Comparison of ENCODE assay signal across 20 cellular contexts in genomic region chr12:28909291-28909690, GRCh38.
A peak's percentile ranks its signal among the peaks of the same experiment; 100 is the strongest.
DNase-seq lines count a peak whose midpoint lies in the region; ATAC-seq and TF ChIP-seq lines count a peak whose summit lies in the region.
"Had no signal": no experiment of that assay in that cellular context is flagged by ENCODE, and none has a peak within 500 bp of the region (broad histone marks: within the 10 kb centered on the region; RNA-seq: fewer than 3 reads in every experiment).

No MANE protein-coding gene starts in this region.

- no peak overlapping the region for H3K4me3 ChIP-seq in mammary epithelial cell (replicated peaks in 1 of 3; ENCODE audit: insufficient read depth in 1 of 3, low read depth in 2 of 3, low read length in 3 of 3)
- no peak overlapping the region for H3K4me3 ChIP-seq in breast epithelium
- H3K4me3 ChIP-seq in fibroblast of the aortic adventitia (ENCODE audit: low read depth, low read length), result no peak overlapping the region
- H3K4me3 ChIP-seq in heart left ventricle, result no peak overlapping the region
- H3K4me3 ChIP-seq in aorta (ENCODE audit: low read length in 2 of 2), result no peak overlapping the region
- H3K4me3 ChIP-seq: BLaER1 treated with 17β-estradiol and CSF1 and Interleukin-3, amounts not matched to agents 10 nM and 100 nM; GM12878; K562; SK-N-MC had no signal

- H3K9me3 ChIP-seq in mammary epithelial cell (replicated peaks; ENCODE audit: insufficient read depth, low read length) (peaks cover 23% of the 10 kb centered on the region), breast epithelium (peaks cover 10 to 19% of the 10 kb centered on the region in 2 donors), heart left ventricle (peaks cover 0 to 47% (median 23%) of the 10 kb centered on the region in 12 donors), aorta (ENCODE audit: control insufficient read depth, low read length) (peaks cover 6% of the 10 kb centered on the region)

- DNase-seq in mammary epithelial cell, result peak; percentile 22
- no peak for DNase-seq in breast epithelium (ENCODE audit: low spot score in 2 of 2)
- peak; percentile 39 for DNase-seq in dedifferentiated amniotic fluid mesenchymal stem cell (ENCODE audit: extremely low spot score)
- peak; percentile 45 for DNase-seq in fibroblast of the aortic adventitia (ENCODE audit: low read depth)
- no peak for DNase-seq in heart left ventricle
- DNase-seq in NOMO-1 treated with DMSO at 0.1 percent for 48 hours (lab: John Stamatoyannopoulos, UW; ENCODE audit: unreplicated experiment), result no peak
- DNase-seq in aorta, result no peak
- DNase-seq in NCI-H510A (lab: John Stamatoyannopoulos, UW), result no peak
- DNase-seq: NCI-H1436; NCI-H2029 treated with DMSO at 0.1 percent for 48 hours; NCI-H526 treated with DMSO at 0.1 percent for 48 hours; NK-92 treated with Interleukin-12 subunit alpha and Interleukin-12 subunit beta, amount 100 ng/mL, for 24 hours had no signal

- H3K9ac ChIP-seq in mammary epithelial cell (ENCODE audit: insufficient read depth, low read length), result no peak overlapping the region
- H3K9ac ChIP-seq: BLaER1 treated with 17β-estradiol and CSF1 and Interleukin-3, amounts not matched to agents 10 nM and 100 nM had no signal

- dilution Hi-C loops in mammary epithelial cell (cut with HindIII; ENCODE audit: low sequenced_read_pairs), result no loop called here

- WGBS in mammary epithelial cell (ENCODE audit: low coverage, missing lambda C conversion rate), result 74% methylated on average over 1 of the region's 1 CpG
- WGBS in heart left ventricle, 4 donors, result 33 to 67% (median 53%) methylated on average over 1 of the region's 1 CpG
- whole genome bisulfite sequencing in aorta, 2 donors, result 20 to 22% methylated on average over 1 of the region's 1 CpG

- no peak for ATAC-seq in heart left ventricle
- no peak for ATAC-seq in aorta (ENCODE audit: low FRiP score)
- ATAC-seq: GM12878, HCT116, K562, Panc1, Right ventricle myocardium inferior had no signal

- H3K27me3 ChIP-seq in mammary epithelial cell (ENCODE audit: insufficient read depth, low read length) (no peaks in the 10 kb centered on the region), breast epithelium (no peaks in the 10 kb centered on the region), heart left ventricle (no peaks in the 10 kb centered on the region), aorta (ENCODE audit: control insufficient read depth in 1 of 2, insufficient read depth in 2 of 2, low read length in 1 of 2) (no peaks in the 10 kb centered on the region)
- H3K27me3 ChIP-seq: BLaER1 treated with 17β-estradiol and CSF1 and Interleukin-3, amounts not matched to agents 10 nM and 100 nM had no signal

- H3K27ac ChIP-seq in mammary epithelial cell (ENCODE audit: insufficient read depth, low read depth, low read length), result no peak overlapping the region
- H3K27ac ChIP-seq in breast epithelium, result no peak overlapping the region
- H3K27ac ChIP-seq in heart left ventricle, result no peak overlapping the region
- no peak overlapping the region for H3K27ac ChIP-seq in aorta (ENCODE audit: low read depth in 1 of 2, low read length in 2 of 2)
- H3K27ac ChIP-seq: 22Rv1; BLaER1 treated with 17β-estradiol and CSF1 and Interleukin-3, amounts not matched to agents 10 nM and 100 nM; SK-N-MC had no signal

- H3K4me1 ChIP-seq in mammary epithelial cell (ENCODE audit: insufficient read depth, low read length) (peaks cover 9% of the 10 kb centered on the region), breast epithelium (no peaks in the 10 kb centered on the region), heart left ventricle (no peaks in the 10 kb centered on the region), aorta (ENCODE audit: control insufficient read depth in 1 of 2, insufficient read depth in 2 of 2, low read length in 2 of 2) (no peaks in the 10 kb centered on the region)
- H3K4me1 ChIP-seq: BLaER1 treated with 17β-estradiol and CSF1 and Interleukin-3, amounts not matched to agents 10 nM and 100 nM had no signal

- CTCF ChIA-PET in mammary epithelial cell (lab: Charles Lee; ENCODE audit: low non-redundant PET), result no interaction called here

- TF ChIP-seq CTCF in mammary epithelial cell (conservative IDR thresholded peaks at IDR 0.05 in 1 of 2, IDR thresholded peaks at IDR 0.05 in 1 of 2; ENCODE audit: extremely low read depth in 1 of 2, insufficient read depth in 1 of 2, low read depth in 1 of 2, low read length in 2 of 2) (no peak), breast epithelium (IDR thresholded peaks at IDR 0.05) (no peak), fibroblast of the aortic adventitia (IDR thresholded peaks at IDR 0.05; ENCODE audit: insufficient read depth, low read length) (no peak), heart left ventricle (IDR thresholded peaks at IDR 0.05) (no peak)

- no peaks in the 10 kb centered on the region for H3K79me2 ChIP-seq in mammary epithelial cell (ENCODE audit: insufficient read depth, low read length)

- TF ChIP-seq POLR2A in breast epithelium (IDR thresholded peaks at IDR 0.05) (no peak), heart left ventricle (IDR thresholded peaks at IDR 0.05) (no peak)

- no peak overlapping the region for H2AFZ ChIP-seq in mammary epithelial cell (ENCODE audit: low read depth, low read length)

- no TSS peak for BruUV-seq in mammary epithelial cell (replicated peaks; lab: Mats Ljungman, UMichigan)

- H3K4me2 ChIP-seq in mammary epithelial cell (ENCODE audit: insufficient read depth, low read depth, low read length), result no peak overlapping the region
- H3K4me2 ChIP-seq: BLaER1 treated with 17β-estradiol and CSF1 and Interleukin-3, amounts not matched to agents 10 nM and 100 nM had no signal

- no peaks in the 10 kb centered on the region for H4K20me1 ChIP-seq in mammary epithelial cell (ENCODE audit: insufficient read depth, low read length)
- H4K20me1 ChIP-seq: BLaER1 treated with 17β-estradiol and CSF1 and Interleukin-3, amounts not matched to agents 10 nM and 100 nM had no signal

- intact Hi-C loops in mammary epithelial cell (cut with micrococcal nuclease), result no loop called here
- intact Hi-C loops in breast epithelium (cut with DNase I; ENCODE audit: low total_unique reads), result no loop called here
- intact Hi-C loops in heart left ventricle (cut with DNase I), result no loop called here
- intact Hi-C loops in aorta (cut with DNase I), result no loop called here

- in situ Hi-C loops in mammary epithelial cell (cut with MboI; ENCODE audit: low sequenced_read_pairs in 2 of 2), result no loop called here

- H3K36me3 ChIP-seq in mammary epithelial cell (ENCODE audit: insufficient read depth, low read length), result no peaks in the 10 kb centered on the region
- no peaks in the 10 kb centered on the region for H3K36me3 ChIP-seq in breast epithelium
- no peaks in the 10 kb centered on the region for H3K36me3 ChIP-seq in heart left ventricle
- no peaks in the 10 kb centered on the region for H3K36me3 ChIP-seq in aorta (ENCODE audit: control insufficient read depth in 1 of 2, insufficient read depth in 2 of 2, low read length in 1 of 2)
- H3K36me3 ChIP-seq: BLaER1 treated with 17β-estradiol and CSF1 and Interleukin-3, amounts not matched to agents 10 nM and 100 nM had no signal

Comparison
In these comparisons a context has a peak if more than half of its experiments do, and no peak if none do; other contexts are left out.
1. DNase-seq: peak in mammary epithelial cell (single experiment), dedifferentiated amniotic fluid mesenchymal stem cell (single experiment) and fibroblast of the aortic adventitia (single experiment); none in breast epithelium (0 of 2), heart left ventricle (0 of 5), NOMO-1 treated with DMSO at 0.1 percent for 48 hours (single experiment), aorta (0 of 2) and NCI-H510A (single experiment).